ENCODE assay signal across 20 cellular contexts in the genomic region with DNA sequence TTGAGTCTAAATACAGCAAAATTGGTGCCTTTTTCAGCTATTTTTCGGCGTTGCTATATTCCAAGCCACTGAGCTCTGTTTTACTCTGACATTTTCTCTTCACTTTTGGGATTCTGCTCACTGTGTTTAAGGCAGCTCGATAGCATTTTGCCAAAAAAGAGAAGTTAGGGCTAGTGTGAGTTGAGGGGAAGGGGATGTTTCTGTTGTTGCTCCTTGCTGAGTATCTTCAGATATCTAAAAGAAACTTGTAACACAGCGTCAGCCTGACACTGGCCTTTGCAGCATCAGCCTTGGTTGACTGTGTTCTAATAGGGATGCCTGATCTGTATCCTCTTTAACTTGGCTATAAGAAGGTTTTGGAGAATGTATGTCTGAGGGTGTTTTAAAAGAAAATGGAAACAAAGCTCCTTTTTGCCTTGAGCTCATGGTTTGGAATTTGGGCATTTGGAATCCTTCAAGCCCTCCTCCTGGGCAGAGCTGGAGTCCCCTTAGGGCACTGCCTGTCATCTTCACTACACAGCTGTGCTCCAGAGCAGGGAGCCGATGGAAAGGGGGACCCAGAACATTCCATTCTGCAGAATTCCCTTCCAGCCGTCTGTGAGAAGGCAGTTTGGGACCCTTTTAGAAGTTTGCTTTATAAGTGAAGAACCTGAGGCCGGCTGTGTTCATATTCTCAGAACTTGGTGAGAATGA.
DNase-seq lines count a peak whose midpoint lies in the region; ATAC-seq, FAIRE-seq and TF ChIP-seq lines count a peak whose summit lies in the region.
"Had no signal": no experiment of that assay in that cellular context is flagged by ENCODE, and none has a peak within 500 bp of the region (broad histone marks: within the 10 kb centered on the region; RNA-seq: fewer than 3 reads in every experiment).

No MANE protein-coding gene starts in this region.

- no peaks in the 10 kb centered on the region for H3K36me3 Mint-ChIP-seq in endothelial cell (ENCODE audit: low read depth, unreplicated experiment)
- H3K36me3 Mint-ChIP-seq in naive thymus-derived CD4-positive, alpha-beta T cell, result peaks cover 0 to 9% (median 0%) of the 10 kb centered on the region in 5 donors

- TF ChIP-seq CTCF in heart right ventricle (IDR thresholded peaks at IDR 0.05) (no peak), endothelial cell (IDR thresholded peaks at IDR 0.05; ENCODE audit: unreplicated experiment) (no peak), HepG2 (CRISPR knock-in tag; IDR thresholded peaks at IDR 0.05) (no peak), GM13976 (IDR thresholded peaks at IDR 0.05; ENCODE audit: borderline replicate concordance, control extremely low read depth, extremely low read depth, insufficient read depth, missing control alignments) (no peak)

- H3K9me3 ChIP-seq in heart right ventricle (no peaks in the 10 kb centered on the region), SK-N-MC (ENCODE audit: low read depth, low read length) (no peaks in the 10 kb centered on the region), subcutaneous abdominal adipose tissue (ENCODE audit: control insufficient read depth in 5 of 5, low read length in 5 of 5) (no peaks in the 10 kb centered on the region), HepG2 (ENCODE audit: low read length) (no peaks in the 10 kb centered on the region)
- H3K9me3 ChIP-seq in naive thymus-derived CD4-positive, alpha-beta T cell (ENCODE audit: control insufficient read depth in 2 of 3, low read length in 3 of 3), result no peaks in the 10 kb centered on the region
- H3K9me3 ChIP-seq: body of pancreas, neutrophil, sigmoid colon, tibial artery had no signal

- H3K27me3 Mint-ChIP-seq in endothelial cell (ENCODE audit: unreplicated experiment), result no peaks in the 10 kb centered on the region
- no peaks in the 10 kb centered on the region for H3K27me3 Mint-ChIP-seq in naive thymus-derived CD4-positive, alpha-beta T cell

- H3K9ac ChIP-seq in SK-N-MC (ENCODE audit: insufficient read length), result peak overlapping the region; percentile 8
- peak overlapping the region in 3 of 5 donors; percentile 11 to 41 (median 33) for H3K9ac ChIP-seq in subcutaneous abdominal adipose tissue (ENCODE audit: low read length in 5 of 5)
- H3K9ac ChIP-seq in HepG2 (ENCODE audit: insufficient read depth, low read depth, low read length), result no peak overlapping the region

- peak overlapping the region in 6 of 10 donors; percentile 16 to 69 (median 42) for H3K27ac ChIP-seq in heart right ventricle
- peak overlapping the region; percentile 38 for H3K27ac ChIP-seq in SK-N-MC
- H3K27ac ChIP-seq in subcutaneous abdominal adipose tissue (ENCODE audit: low read depth, low read length), result no peak overlapping the region
- no peak overlapping the region for H3K27ac ChIP-seq in HepG2 (ENCODE audit: extremely low read length, insufficient read depth, low read length)
- no peak overlapping the region for H3K27ac ChIP-seq in naive thymus-derived CD4-positive, alpha-beta T cell (ENCODE audit: low read depth, low read length)
- H3K27ac ChIP-seq: body of pancreas, neutrophil, sigmoid colon had no signal

- no peak overlapping the region for H3K4me3 Mint-ChIP-seq in endothelial cell (ENCODE audit: unreplicated experiment)
- H3K4me3 Mint-ChIP-seq in naive thymus-derived CD4-positive, alpha-beta T cell, result no peak overlapping the region

- TF ChIP-seq POLR2A in HepG2 (IDR thresholded peaks at IDR 0.05; ENCODE audit: insufficient read depth in 1 of 2, low read depth in 2 of 2, low read length in 2 of 2), result no peak

- H3K4me1 ChIP-seq in heart right ventricle (peaks cover 6 to 28% (median 24%) of the 10 kb centered on the region in 9 donors), subcutaneous abdominal adipose tissue (ENCODE audit: control insufficient read depth in 5 of 5, insufficient read depth in 5 of 5, low read length in 5 of 5) (peaks cover 2 to 22% (median 19%) of the 10 kb centered on the region in 5 donors), HepG2 (ENCODE audit: insufficient read depth, low read length) (no peaks in the 10 kb centered on the region)
- no peaks in the 10 kb centered on the region for H3K4me1 ChIP-seq in naive thymus-derived CD4-positive, alpha-beta T cell (ENCODE audit: control insufficient read depth in 2 of 2, insufficient read depth in 2 of 2, low read length in 2 of 2)

- in situ Hi-C loops in HepG2 (cut with HindIII; ENCODE audit: extremely low pct_ligation_motif_present, low pct_unique_long_range_greater_than_20kb), result no loop called here
- in situ Hi-C loops in GM13976 (cut with MboI; ENCODE audit: low sequenced_read_pairs, unreplicated experiment), result no loop called here

- TF ChIP-seq RAD21 in HepG2 (CRISPR knock-in tag; IDR thresholded peaks at IDR 0.05), result no peak

- peaks cover 2% of the 10 kb centered on the region for H3K79me2 ChIP-seq in HepG2 (ENCODE audit: insufficient read depth, low read length)

- H3K36me3 ChIP-seq in heart right ventricle (no peaks in the 10 kb centered on the region), SK-N-MC (ENCODE audit: insufficient read depth, low read length) (no peaks in the 10 kb centered on the region), subcutaneous abdominal adipose tissue (ENCODE audit: control insufficient read depth in 5 of 5, insufficient read depth in 5 of 5, low read length in 5 of 5) (peaks cover 0 to 1% (median 0%) of the 10 kb centered on the region in 5 donors), HepG2 (replicated peaks in 1 of 2; ENCODE audit: control insufficient read depth in 1 of 2, insufficient read depth in 2 of 2, low read length in 2 of 2) (no peaks in the 10 kb centered on the region)
- H3K36me3 ChIP-seq in naive thymus-derived CD4-positive, alpha-beta T cell (ENCODE audit: control insufficient read depth in 2 of 3, insufficient read depth in 3 of 3, low read length in 3 of 3), result peaks cover 0 to 2% (median 0%) of the 10 kb centered on the region in 3 experiments
- H3K36me3 ChIP-seq: neutrophil, sigmoid colon, tibial artery had no signal

- H4K20me1 ChIP-seq in HepG2 (ENCODE audit: insufficient read depth, low read length), result peaks cover 4% of the 10 kb centered on the region; the same call in 1 of the 2 replicates

- H3K27me3 ChIP-seq in heart right ventricle (no peaks in the 10 kb centered on the region), subcutaneous abdominal adipose tissue (ENCODE audit: control insufficient read depth in 5 of 5, insufficient read depth in 4 of 5, low read length in 5 of 5) (no peaks in the 10 kb centered on the region), HepG2 (ENCODE audit: control insufficient read depth in 1 of 2, insufficient read depth in 2 of 2, low read length in 2 of 2) (no peaks in the 10 kb centered on the region)
- H3K27me3 ChIP-seq in naive thymus-derived CD4-positive, alpha-beta T cell (ENCODE audit: control insufficient read depth in 2 of 2, insufficient read depth in 2 of 2, low read length in 2 of 2), result no peaks in the 10 kb centered on the region
- H3K27me3 ChIP-seq: body of pancreas, neutrophil, sigmoid colon, tibial artery had no signal

- H3K4me1 Mint-ChIP-seq in endothelial cell (ENCODE audit: unreplicated experiment), result peaks cover 38% of the 10 kb centered on the region
- H3K4me1 Mint-ChIP-seq in naive thymus-derived CD4-positive, alpha-beta T cell, result peaks cover 0 to 37% (median 30%) of the 10 kb centered on the region in 7 donors

- TF ChIP-seq EP300 in HepG2 (IDR thresholded peaks at IDR 0.05; ENCODE audit: low read depth in 2 of 2, low read length in 2 of 2) (no peak), HepG2 (CRISPR knock-in tag; IDR thresholded peaks at IDR 0.05; ENCODE audit: borderline replicate concordance) (no peak)

- no peak overlapping the region for H2AFZ ChIP-seq in HepG2 (ENCODE audit: low read length)

- no peaks in the 10 kb centered on the region for H3K9me3 Mint-ChIP-seq in endothelial cell (ENCODE audit: unreplicated experiment)
- H3K9me3 Mint-ChIP-seq in naive thymus-derived CD4-positive, alpha-beta T cell, result no peaks in the 10 kb centered on the region

- H3K4me2 ChIP-seq in HepG2 (ENCODE audit: low read depth, low read length), result no peak overlapping the region

- DNase-seq in heart right ventricle (no peak), Right ventricle myocardium superior (no peak), SK-N-MC (ENCODE audit: low read depth, low spot score) (no peak), endothelial cell (ENCODE audit: low spot score) (no peak), HepG2 (ENCODE audit: low spot score) (no peak), GM13976 (ENCODE audit: low spot score) (no peak)
- no peak for DNase-seq in naive thymus-derived CD4-positive, alpha-beta T cell
- DNase-seq: activated naive CD4-positive, alpha-beta T cell treated with Interleukin-2 at 50 U/mL for 16 hours; body of pancreas; Calu3; effector CD4-positive, alpha-beta T cell; NCI-H1092; NCI-H2171; NK-92 treated with Interleukin-12 subunit alpha and Interleukin-12 subunit beta, amount 100 ng/mL, for 24 hours; sigmoid colon; stimulated activated CD4-positive, alpha-beta T cell treated with anti-CD3 and anti-CD28 coated beads, Interleukin-2, amount 100 ng/mL, for 48 hours; stimulated activated CD8-positive, alpha-beta memory T cell treated with anti-CD3 and anti-CD28 coated beads, Interleukin-4, amount 100 ng/mL, for 48 hours; tibial artery had no signal

- intact Hi-C loops in heart right ventricle (cut with DNase I) (no loop called here), Right ventricle myocardium superior (cut with DNase I) (no loop called here), HepG2 (cut with micrococcal nuclease; ENCODE audit: unreplicated experiment) (no loop called here)
- intact Hi-C loops in naive thymus-derived CD4-positive, alpha-beta T cell (cut with micrococcal nuclease), result no loop called here

- WGBS in heart right ventricle, 2 donors, result 66 to 67% methylated on average over 7 of the region's 7 CpGs
- 92% methylated on average over 7 of the region's 7 CpGs for WGBS in HepG2 (ENCODE audit: low lambda C conversion rate)

- no TSS peak for BruUV-seq in HepG2 (replicated peaks; lab: Mats Ljungman, UMichigan)

- H3K27ac Mint-ChIP-seq in endothelial cell (ENCODE audit: unreplicated experiment), result peak overlapping the region; percentile 88
- peak overlapping the region in 1 of 9 donors; percentile 41 for H3K27ac Mint-ChIP-seq in naive thymus-derived CD4-positive, alpha-beta T cell

- ATAC-seq in heart right ventricle (peak in 4 of 8 donors; percentile 20 to 31 (median 26)), Right ventricle myocardium superior (ENCODE audit: poor library complexity) (no peak), HepG2 (no peak)
- no peak for ATAC-seq in naive thymus-derived CD4-positive, alpha-beta T cell
- ATAC-seq: body of pancreas had no signal

- no peak for FAIRE-seq in HepG2 (lab: Jason Lieb, UNC)

- CTCF ChIA-PET in HepG2 (lab: Yijun Ruan, JAX; ENCODE audit: low intra/inter-chr PET ratio, low total read pairs), result no interaction called here
- CTCF ChIA-PET in naive thymus-derived CD4-positive, alpha-beta T cell (lab: Charles Lee), result no interaction called here

- POLR2A ChIA-PET in HepG2 (lab: Yijun Ruan, JAX), result no interaction called here
- POLR2A ChIA-PET in naive thymus-derived CD4-positive, alpha-beta T cell (lab: Charles Lee), result no interaction called here

- no peak overlapping the region for H3K4me3 ChIP-seq in heart right ventricle
- peak overlapping the region; percentile 61 for H3K4me3 ChIP-seq in SK-N-MC
- no peak overlapping the region for H3K4me3 ChIP-seq in subcutaneous abdominal adipose tissue (ENCODE audit: low read depth in 1 of 5, low read length in 5 of 5)
- no peak overlapping the region for H3K4me3 ChIP-seq in HepG2 (replicated peaks in 1 of 3; ENCODE audit: insufficient read depth in 1 of 3, low read depth in 2 of 3, low read length in 3 of 3)
- no peak overlapping the region for H3K4me3 ChIP-seq in naive thymus-derived CD4-positive, alpha-beta T cell (ENCODE audit: low read length)
- H3K4me3 ChIP-seq: body of pancreas, sigmoid colon, tibial artery had no signal

Comparison
In these comparisons a context has a peak if more than half of its experiments do, and no peak if none do; other contexts are left out.
1. H3K27ac ChIP-seq: peak in heart right ventricle (6 of 10) and SK-N-MC (single experiment); none in subcutaneous abdominal adipose tissue (single experiment), HepG2 (single experiment) and naive thymus-derived CD4-positive, alpha-beta T cell (single experiment).